In the genomic region with DNA sequence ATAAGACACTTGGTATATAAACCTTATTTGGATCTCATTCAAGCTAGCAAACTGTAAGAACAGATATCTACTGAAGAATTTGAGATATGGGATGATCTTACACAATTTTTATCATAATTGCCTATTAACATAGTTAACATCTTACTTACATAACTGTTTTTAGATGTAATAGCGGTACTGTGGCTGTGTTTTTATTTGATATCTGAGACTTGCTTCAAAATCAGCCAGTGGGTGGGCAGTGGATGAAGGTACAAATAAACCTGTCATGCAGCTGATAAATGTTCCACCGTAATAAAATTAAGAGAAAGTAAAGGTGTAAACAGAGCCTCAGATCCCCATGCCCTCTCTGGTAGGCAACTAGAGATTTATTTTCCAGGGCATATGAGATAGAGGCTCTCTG, we compare ENCODE assay signal across 1 cellular context.
A peak's percentile ranks its signal among the peaks of the same experiment; 100 is the strongest.
TF ChIP-seq lines count a peak whose summit lies in the region.

No MANE protein-coding gene starts in this region.

TF ChIP-seq in HEK293, 187 proteins besides CTCF, POLR2A, EP300 and RAD21 (continued from another document):
- TF ChIP-seq, protein P1, sequence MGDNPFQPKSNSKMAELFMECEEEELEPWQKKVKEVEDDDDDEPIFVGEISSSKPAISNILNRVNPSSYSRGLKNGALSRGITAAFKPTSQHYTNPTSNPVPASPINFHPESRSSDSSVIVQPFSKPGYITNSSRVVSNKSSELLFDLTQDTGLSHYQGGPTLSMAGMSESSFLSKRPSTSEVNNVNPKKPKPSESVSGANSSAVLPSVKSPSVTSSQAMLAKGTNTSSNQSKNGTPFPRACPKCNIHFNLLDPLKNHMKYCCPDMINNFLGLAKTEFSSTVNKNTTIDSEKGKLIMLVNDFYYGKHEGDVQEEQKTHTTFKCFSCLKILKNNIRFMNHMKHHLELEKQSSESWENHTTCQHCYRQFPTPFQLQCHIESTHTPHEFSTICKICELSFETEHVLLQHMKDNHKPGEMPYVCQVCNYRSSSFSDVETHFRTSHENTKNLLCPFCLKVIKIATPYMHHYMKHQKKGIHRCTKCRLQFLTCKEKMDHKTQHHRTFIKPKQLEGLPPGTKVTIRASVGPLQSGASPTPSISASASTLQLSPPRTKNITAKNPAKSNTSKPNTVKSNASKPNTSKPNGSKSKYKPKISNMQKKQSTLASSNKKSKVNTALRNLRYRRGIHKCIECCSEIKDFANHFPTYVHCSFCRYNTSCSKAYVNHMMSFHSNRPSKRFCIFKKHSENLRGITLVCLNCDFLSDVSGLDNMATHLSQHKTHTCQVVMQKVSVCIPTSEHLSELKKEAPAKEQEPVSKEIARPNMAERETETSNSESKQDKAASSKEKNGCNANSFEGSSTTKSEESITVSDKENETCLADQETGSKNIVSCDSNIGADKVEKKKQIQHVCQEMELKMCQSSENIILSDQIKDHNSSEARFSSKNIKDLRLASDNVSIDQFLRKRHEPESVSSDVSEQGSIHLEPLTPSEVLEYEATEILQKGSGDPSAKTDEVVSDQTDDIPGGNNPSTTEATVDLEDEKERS (tag by site-specific recombination; IDR thresholded peaks at IDR 0.05): no peak
- peak; percentile 95 for TF ChIP-seq TCF7L2 (IDR thresholded peaks at IDR 0.05; ENCODE audit: borderline replicate concordance, low read depth, low read length)
- TF ChIP-seq ZNF658 (tag by site-specific recombination; IDR thresholded peaks at IDR 0.05): no peak
- TF ChIP-seq ZNF16 (tag by site-specific recombination; IDR thresholded peaks at IDR 0.05; ENCODE audit: low read depth): no peak
- TF ChIP-seq ZNF366 (tag by site-specific recombination; conservative IDR thresholded peaks at IDR 0.05): no peak
- TF ChIP-seq, protein P2, sequence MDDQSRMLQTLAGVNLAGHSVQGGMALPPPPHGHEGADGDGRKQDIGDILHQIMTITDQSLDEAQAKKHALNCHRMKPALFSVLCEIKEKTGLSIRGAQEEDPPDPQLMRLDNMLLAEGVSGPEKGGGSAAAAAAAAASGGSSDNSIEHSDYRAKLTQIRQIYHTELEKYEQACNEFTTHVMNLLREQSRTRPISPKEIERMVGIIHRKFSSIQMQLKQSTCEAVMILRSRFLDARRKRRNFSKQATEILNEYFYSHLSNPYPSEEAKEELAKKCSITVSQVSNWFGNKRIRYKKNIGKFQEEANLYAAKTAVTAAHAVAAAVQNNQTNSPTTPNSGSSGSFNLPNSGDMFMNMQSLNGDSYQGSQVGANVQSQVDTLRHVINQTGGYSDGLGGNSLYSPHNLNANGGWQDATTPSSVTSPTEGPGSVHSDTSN (CRISPR knock-in tag; IDR thresholded peaks at IDR 0.05): no peak
- TF ChIP-seq, protein P3, sequence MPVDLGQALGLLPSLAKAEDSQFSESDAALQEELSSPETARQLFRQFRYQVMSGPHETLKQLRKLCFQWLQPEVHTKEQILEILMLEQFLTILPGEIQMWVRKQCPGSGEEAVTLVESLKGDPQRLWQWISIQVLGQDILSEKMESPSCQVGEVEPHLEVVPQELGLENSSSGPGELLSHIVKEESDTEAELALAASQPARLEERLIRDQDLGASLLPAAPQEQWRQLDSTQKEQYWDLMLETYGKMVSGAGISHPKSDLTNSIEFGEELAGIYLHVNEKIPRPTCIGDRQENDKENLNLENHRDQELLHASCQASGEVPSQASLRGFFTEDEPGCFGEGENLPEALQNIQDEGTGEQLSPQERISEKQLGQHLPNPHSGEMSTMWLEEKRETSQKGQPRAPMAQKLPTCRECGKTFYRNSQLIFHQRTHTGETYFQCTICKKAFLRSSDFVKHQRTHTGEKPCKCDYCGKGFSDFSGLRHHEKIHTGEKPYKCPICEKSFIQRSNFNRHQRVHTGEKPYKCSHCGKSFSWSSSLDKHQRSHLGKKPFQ (tag by site-specific recombination; IDR thresholded peaks at IDR 0.05): 0 out of 2 replicates have a peak, but pooled peaks have one; percentile 36
- TF ChIP-seq ZNF777 (tag by site-specific recombination; IDR thresholded peaks at IDR 0.05; ENCODE audit: borderline replicate concordance): no peak
- no peak for TF ChIP-seq ZNF266 (tag by site-specific recombination; IDR thresholded peaks at IDR 0.05; ENCODE audit: low read depth)
TF ChIP-seq in HEK293: peak in this region for 36.
